Comparison of ENCODE assay signal across 20 cellular contexts in the genomic region with DNA sequence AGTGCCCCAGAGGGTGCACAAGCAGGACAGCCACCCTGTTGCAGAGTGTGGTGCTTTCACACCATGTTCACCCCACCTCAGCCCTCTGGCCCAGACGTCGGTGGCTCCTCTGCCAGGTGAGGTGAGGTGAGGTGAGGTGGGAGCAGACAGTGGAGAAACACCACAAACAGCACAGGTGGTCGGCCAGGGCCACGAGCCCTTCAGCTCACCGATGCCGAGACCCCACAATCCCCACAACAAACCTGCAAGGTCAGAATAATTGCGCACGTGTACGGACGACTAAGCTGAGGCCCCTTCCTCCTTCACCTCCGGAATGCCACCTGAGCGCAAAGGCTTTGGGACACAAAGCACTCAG. TPM values are rescaled to one million over a fixed set of nuclear protein-coding genes. Genes with fewer than 3 reads are reported as not detected.
A peak's percentile ranks its signal among the peaks of the same experiment; 100 is the strongest.
DNase-seq lines count a peak whose midpoint lies in the region; ATAC-seq and TF ChIP-seq lines count a peak whose summit lies in the region.
"Had no signal": no experiment of that assay in that cellular context is flagged by ENCODE, and none has a peak within 500 bp of the region (broad histone marks: within the 10 kb centered on the region; RNA-seq: fewer than 3 reads in every experiment).

No MANE protein-coding gene starts in this region.

- H3K27ac ChIP-seq in VCaP (peak overlapping the region; percentile 100), right lobe of liver (peak overlapping the region in 2 of 3 donors; percentile 82 to 83), tibial artery (no peak overlapping the region), suprapubic skin (no peak overlapping the region)

- no peak for TF ChIP-seq CTCF in VCaP (conservative IDR thresholded peaks at IDR 0.05)
- no peak for TF ChIP-seq CTCF in right lobe of liver (IDR thresholded peaks at IDR 0.05)
- TF ChIP-seq CTCF in tibial artery (IDR thresholded peaks at IDR 0.05) = no peak
- no peak for TF ChIP-seq CTCF in suprapubic skin (IDR thresholded peaks at IDR 0.05)

- no peak for TF ChIP-seq EP300 in suprapubic skin (IDR thresholded peaks at IDR 0.05)

- peak; percentile 23 for DNase-seq in activated naive CD8-positive, alpha-beta T cell treated with anti-CD3 and anti-CD28 coated beads, Interleukin-2, amount 10 ng/mL, durations not matched to agents 7 days and 5 days
- no peak for DNase-seq in activated naive CD8-positive, alpha-beta T cell treated with anti-CD3 and anti-CD28 coated beads for 36 hours
- DNase-seq in right lobe of liver (peak in 2 of 3 donors; percentile 37 to 47), tibial artery (peak; percentile 9 to 55), LoVo (ENCODE audit: low spot score) (no peak), suprapubic skin (ENCODE audit: low spot score in 2 of 2) (no peak), A172 (ENCODE audit: low spot score) (no peak)
- DNase-seq: ACHN; activated CD4-positive, alpha-beta T cell treated with anti-CD3 and anti-CD28 coated beads for 36 hours; activated CD8-positive, alpha-beta memory T cell treated with anti-CD3 and anti-CD28 coated beads for 24 hours; activated T-cell treated with anti-CD3 and anti-CD28 coated beads, Interleukin-2, amount 50 U/mL, for 48 hours; cerebellar nuclear complex; midbrain; NCI-H1105; NCI-H1930; NCI-H526 treated with DMSO at 0.1 percent for 48 hours had no signal

- H3K36me3 ChIP-seq in right lobe of liver (peaks cover 0 to 8% (median 2%) of the 10 kb centered on the region in 4 donors), tibial artery (peaks cover 8 to 21% (median 13%) of the 10 kb centered on the region in 3 donors), suprapubic skin (peaks cover 15% of the 10 kb centered on the region)
- H3K36me3 ChIP-seq: uterus had no signal

- no peak overlapping the region for H3K27ac Mint-ChIP-seq in activated naive CD8-positive, alpha-beta T cell treated with anti-CD3 and anti-CD28 coated beads, Interleukin-2, amount 10 ng/mL, durations not matched to agents 7 days and 5 days
- H3K27ac Mint-ChIP-seq in activated naive CD8-positive, alpha-beta T cell treated with anti-CD3 and anti-CD28 coated beads for 36 hours = no peak overlapping the region
- H3K27ac Mint-ChIP-seq: activated CD4-positive, alpha-beta T cell treated with anti-CD3 and anti-CD28 coated beads for 36 hours; activated naive CD8-positive, alpha-beta T cell had no signal

- no peak for ATAC-seq in activated naive CD8-positive, alpha-beta T cell treated with anti-CD3 and anti-CD28 coated beads, Interleukin-2, amount 10 ng/mL, durations not matched to agents 7 days and 5 days (ENCODE audit: low read depth)
- no peak for ATAC-seq in right lobe of liver
- ATAC-seq: activated CD4-positive, alpha-beta T cell treated with anti-CD3 and anti-CD28 coated beads for 36 hours had no signal

- peaks cover 9% of the 10 kb centered on the region for H3K4me1 Mint-ChIP-seq in activated naive CD8-positive, alpha-beta T cell treated with anti-CD3 and anti-CD28 coated beads, Interleukin-2, amount 10 ng/mL, durations not matched to agents 7 days and 5 days
- peaks cover 18% of the 10 kb centered on the region for H3K4me1 Mint-ChIP-seq in activated naive CD8-positive, alpha-beta T cell treated with anti-CD3 and anti-CD28 coated beads for 36 hours

- H3K4me1 ChIP-seq in right lobe of liver = peaks cover 0 to 50% (median 27%) of the 10 kb centered on the region in 4 donors
- peaks cover 0 to 73% (median 51%) of the 10 kb centered on the region in 4 donors for H3K4me1 ChIP-seq in tibial artery
- peaks cover 75% of the 10 kb centered on the region for H3K4me1 ChIP-seq in suprapubic skin
- H3K4me1 ChIP-seq: HAP-1 had no signal

- no peaks in the 10 kb centered on the region for H3K9me3 ChIP-seq in right lobe of liver
- H3K9me3 ChIP-seq in tibial artery = no peaks in the 10 kb centered on the region
- H3K9me3 ChIP-seq in suprapubic skin = no peaks in the 10 kb centered on the region
- H3K9me3 ChIP-seq: HAP-1, uterus had no signal

- H3K4me3 Mint-ChIP-seq in activated naive CD8-positive, alpha-beta T cell treated with anti-CD3 and anti-CD28 coated beads, Interleukin-2, amount 10 ng/mL, durations not matched to agents 7 days and 5 days = no peak overlapping the region
- H3K4me3 Mint-ChIP-seq in activated naive CD8-positive, alpha-beta T cell treated with anti-CD3 and anti-CD28 coated beads for 36 hours = no peak overlapping the region
- H3K4me3 Mint-ChIP-seq: activated CD4-positive, alpha-beta T cell treated with anti-CD3 and anti-CD28 coated beads for 36 hours; activated naive CD8-positive, alpha-beta T cell had no signal

- H3K27me3 Mint-ChIP-seq in activated naive CD8-positive, alpha-beta T cell treated with anti-CD3 and anti-CD28 coated beads, Interleukin-2, amount 10 ng/mL, durations not matched to agents 7 days and 5 days = no peaks in the 10 kb centered on the region
- no peaks in the 10 kb centered on the region for H3K27me3 Mint-ChIP-seq in activated naive CD8-positive, alpha-beta T cell treated with anti-CD3 and anti-CD28 coated beads for 36 hours
- H3K27me3 Mint-ChIP-seq: activated CD4-positive, alpha-beta T cell treated with anti-CD3 and anti-CD28 coated beads for 36 hours; activated naive CD8-positive, alpha-beta T cell had no signal

- intact Hi-C loops in right lobe of liver (cut with DNase I) = no loop called here
- intact Hi-C loops in tibial artery (cut with DNase I; ENCODE audit: low total_unique reads) = no loop called here

- WGBS in right lobe of liver (ENCODE audit: insufficient coverage, low coverage, low lambda C conversion rate, missing lambda C conversion rate) = 81% methylated on average over 4 of the region's 12 CpGs
- WGBS in suprapubic skin = 83% methylated on average over 12 of the region's 12 CpGs

- no peaks in the 10 kb centered on the region for H3K9me3 Mint-ChIP-seq in activated naive CD8-positive, alpha-beta T cell treated with anti-CD3 and anti-CD28 coated beads, Interleukin-2, amount 10 ng/mL, durations not matched to agents 7 days and 5 days
- no peaks in the 10 kb centered on the region for H3K9me3 Mint-ChIP-seq in activated naive CD8-positive, alpha-beta T cell treated with anti-CD3 and anti-CD28 coated beads for 36 hours

- TF ChIP-seq POLR2A in right lobe of liver (IDR thresholded peaks at IDR 0.05) (no peak), suprapubic skin (IDR thresholded peaks at IDR 0.05) (no peak)

- H3K4me3 ChIP-seq in right lobe of liver (no peak overlapping the region), tibial artery (no peak overlapping the region), suprapubic skin (no peak overlapping the region)
- H3K4me3 ChIP-seq: HAP-1, uterus had no signal

- no peaks in the 10 kb centered on the region for H3K27me3 ChIP-seq in right lobe of liver
- no peaks in the 10 kb centered on the region for H3K27me3 ChIP-seq in tibial artery
- H3K27me3 ChIP-seq in suprapubic skin = no peaks in the 10 kb centered on the region
- H3K27me3 ChIP-seq: uterus had no signal

- POLR2A ChIA-PET in activated naive CD8-positive, alpha-beta T cell treated with anti-CD3 and anti-CD28 coated beads, Interleukin-2, amount 10 ng/mL, durations not matched to agents 7 days and 5 days (lab: Charles Lee) = no interaction called here

- H3K36me3 Mint-ChIP-seq in activated naive CD8-positive, alpha-beta T cell treated with anti-CD3 and anti-CD28 coated beads, Interleukin-2, amount 10 ng/mL, durations not matched to agents 7 days and 5 days = no peaks in the 10 kb centered on the region
- no peaks in the 10 kb centered on the region for H3K36me3 Mint-ChIP-seq in activated naive CD8-positive, alpha-beta T cell treated with anti-CD3 and anti-CD28 coated beads for 36 hours
- H3K36me3 Mint-ChIP-seq: activated naive CD8-positive, alpha-beta T cell had no signal

RNA-seq across cellular contexts. Expression of a gene that starts 10.5 kb away (rescaled TPM):
- 10 to 100 TPM; 50.7 to 54.1 TPM for total RNA-seq in activated naive CD8-positive, alpha-beta T cell treated with anti-CD3 and anti-CD28 coated beads, Interleukin-2, amount 10 ng/mL, durations not matched to agents 7 days and 5 days
- 10 to 100 TPM; 32.3 to 34.0 TPM for total RNA-seq in activated naive CD8-positive, alpha-beta T cell treated with anti-CD3 and anti-CD28 coated beads for 36 hours
- total RNA-seq in right lobe of liver (10 to 100 TPM; 10.7 to 25.4 (median 21.1) TPM), suprapubic skin (10 to 100 TPM; 17.6 to 52.9 (median 29.0) TPM)
- total RNA-seq in A172 (2014; rRNA removed; shearing (Covaris generic)) = 5.6 and 14.9 TPM in 2 replicates

RNA-seq across cellular contexts. Expression of a gene that starts 32.0 kb away (rescaled TPM):
- 10 to 100 TPM; 14.2 to 17.0 TPM for total RNA-seq in activated naive CD8-positive, alpha-beta T cell treated with anti-CD3 and anti-CD28 coated beads, Interleukin-2, amount 10 ng/mL, durations not matched to agents 7 days and 5 days
- total RNA-seq in activated naive CD8-positive, alpha-beta T cell treated with anti-CD3 and anti-CD28 coated beads for 36 hours = 10 to 100 TPM; 12.6 to 12.7 TPM
- 1 to 10 TPM; 3.2 to 8.1 (median 5.9) TPM for total RNA-seq in right lobe of liver
- 10 to 100 TPM in 1 of 4 donors, 1 to 10 TPM in 3; 6.2 to 10.4 (median 9.5) TPM for total RNA-seq in suprapubic skin
- total RNA-seq in A172 (2014; rRNA removed; shearing (Covaris generic)) = 29.1 and 31.5 TPM in 2 replicates

Comparison
In these comparisons a context has a peak if more than half of its experiments do, and no peak if none do; other contexts are left out.
1. DNase-seq: peak in activated naive CD8-positive, alpha-beta T cell treated with anti-CD3 and anti-CD28 coated beads, Interleukin-2, amount 10 ng/mL, durations not matched to agents 7 days and 5 days (single experiment), right lobe of liver (2 of 3) and tibial artery (2 of 2); none in activated naive CD8-positive, alpha-beta T cell treated with anti-CD3 and anti-CD28 coated beads for 36 hours (single experiment), LoVo (single experiment), suprapubic skin (0 of 2) and A172 (single experiment).
2. H3K27ac ChIP-seq: peak in VCaP (single experiment) and right lobe of liver (2 of 3); none in tibial artery (0 of 2) and suprapubic skin (single experiment).